Comparison of ENCODE assay signal across 8 cellular contexts in the genomic region with DNA sequence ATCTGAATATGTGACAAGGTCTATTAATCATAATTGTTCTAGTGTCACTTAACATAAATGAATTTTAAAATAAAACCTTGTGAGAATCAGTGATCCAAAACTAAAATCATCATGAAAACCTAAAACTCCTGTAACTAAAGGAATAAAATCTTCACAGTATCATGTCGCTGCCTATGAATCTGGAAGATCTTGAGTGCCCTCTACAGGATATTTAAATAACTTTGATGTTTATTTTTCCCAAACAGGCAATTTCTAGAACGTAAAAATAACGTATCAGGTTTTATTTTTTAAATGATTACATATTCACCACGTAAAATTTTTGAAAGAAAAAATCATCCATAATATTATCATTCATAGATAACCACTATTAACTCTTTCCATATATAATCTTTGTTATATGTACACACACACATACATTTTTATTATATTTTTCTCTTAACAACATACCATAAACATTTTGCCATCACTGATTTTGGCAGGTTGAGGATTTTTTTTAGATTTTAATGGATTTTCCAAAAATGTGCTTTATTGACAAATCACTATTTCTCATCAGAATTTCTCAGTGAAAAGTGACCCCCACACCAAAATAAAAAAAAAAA.
DNase-seq lines count a peak whose midpoint lies in the region; ATAC-seq, FAIRE-seq and TF ChIP-seq lines count a peak whose summit lies in the region.

No MANE protein-coding gene starts in this region.

- no peak overlapping the region for H3K4me3 ChIP-seq in AG10803 (ENCODE audit: low read length)
- H3K4me3 ChIP-seq in bronchial epithelial cell (ENCODE audit: low read depth, low read length), result no peak overlapping the region
- H3K4me3 ChIP-seq in mesendoderm (ENCODE audit: low read length), result no peak overlapping the region
- H3K4me3 ChIP-seq in aorta (ENCODE audit: low read length in 2 of 2), result no peak overlapping the region

- ATAC-seq in GM18508 (IDR thresholded peaks at IDR 0.05; ENCODE audit: insufficient read depth, unreplicated experiment) (peak; percentile 61), aorta (ENCODE audit: low FRiP score) (no peak)

- no peak overlapping the region for H4K5ac ChIP-seq in mesendoderm (ENCODE audit: low read length)

- H3K36me3 ChIP-seq in bronchial epithelial cell (ENCODE audit: control insufficient read depth, insufficient read depth, low read length) (no peaks in the 10 kb centered on the region), mesendoderm (ENCODE audit: control insufficient read depth, insufficient read depth, low read length) (no peaks in the 10 kb centered on the region), aorta (ENCODE audit: control insufficient read depth in 1 of 2, insufficient read depth in 2 of 2, low read length in 1 of 2) (no peaks in the 10 kb centered on the region)

- H3K23ac ChIP-seq in mesendoderm (ENCODE audit: low read length), result no peak overlapping the region

- no peak overlapping the region for H3K56ac ChIP-seq in mesendoderm (ENCODE audit: low read length)

- H2BK5ac ChIP-seq in mesendoderm (ENCODE audit: low read length), result no peak overlapping the region

- H3K4me2 ChIP-seq in mesendoderm (ENCODE audit: low read length), result no peak overlapping the region

- DNase-seq in AG10803 (ENCODE audit: low read depth) (peak; percentile 37), NCI-H2171 (lab: John Stamatoyannopoulos, UW) (peak; percentile 7), bronchial epithelial cell (ENCODE audit: low read depth) (peak; percentile 47), mesendoderm (peak; percentile 27), aorta (no peak)
- DNase-seq in activated effector memory CD4-positive, alpha-beta T cell treated with anti-CD3 and anti-CD28 coated beads, Interleukin-2, amount 50 U/mL, for 16 hours, result no peak
- no peak for DNase-seq in activated naive CD4-positive, alpha-beta T cell treated with Interleukin-2 at 50 U/mL for 16 hours

- WGBS in mesendoderm (ENCODE audit: extremely low coverage, insufficient coverage, low lambda C conversion rate), result no CpG with 5 or more reads among the region's 4 CpGs
- WGBS in aorta, 2 donors, result 1 to 2% methylated on average over 4 of the region's 4 CpGs

- H2AK5ac ChIP-seq in mesendoderm (ENCODE audit: low read length), result no peak overlapping the region

- H2BK15ac ChIP-seq in mesendoderm (replicated peaks; ENCODE audit: low read depth), result no peak overlapping the region

- FAIRE-seq in bronchial epithelial cell (lab: Jason Lieb, UNC), result no peak

- H2BK120ac ChIP-seq in mesendoderm (ENCODE audit: low read depth, low read length), result no peak overlapping the region

- H3K4me1 ChIP-seq in mesendoderm (ENCODE audit: control insufficient read depth, low read depth, low read length), result no peaks in the 10 kb centered on the region
- H3K4me1 ChIP-seq in aorta (ENCODE audit: control insufficient read depth in 1 of 2, insufficient read depth in 2 of 2, low read length in 2 of 2), result no peaks in the 10 kb centered on the region

- intact Hi-C loops in aorta (cut with DNase I), result loop anchor here (10.0 kb wide), 1 partner anchor 539 kb away; no protein-coding TSS in a partner anchor

- H3K27me3 ChIP-seq in bronchial epithelial cell (ENCODE audit: control insufficient read depth, insufficient read depth, low read length) (no peaks in the 10 kb centered on the region), mesendoderm (ENCODE audit: insufficient read depth, low read length, poor library complexity) (no peaks in the 10 kb centered on the region), aorta (ENCODE audit: control insufficient read depth in 1 of 2, insufficient read depth in 2 of 2, low read length in 1 of 2) (no peaks in the 10 kb centered on the region)

- no peak overlapping the region for H4K8ac ChIP-seq in mesendoderm (ENCODE audit: low read depth, low read length)

- no peak overlapping the region for H3K9ac ChIP-seq in mesendoderm (ENCODE audit: low read length)

- no peaks in the 10 kb centered on the region for H3K79me2 ChIP-seq in mesendoderm (ENCODE audit: control insufficient read depth, insufficient read depth, low read length)

- H3K18ac ChIP-seq in mesendoderm (ENCODE audit: low read length), result no peak overlapping the region

- TF ChIP-seq CTCF in AG10803 (conservative IDR thresholded peaks at IDR 0.05; ENCODE audit: low read length) (peak; percentile 65), bronchial epithelial cell (IDR thresholded peaks at IDR 0.05; ENCODE audit: insufficient read depth, low read length, severe bottlenecking) (peak; percentile 21)

- no peaks in the 10 kb centered on the region for H3K79me1 ChIP-seq in mesendoderm (ENCODE audit: low read length)

- H3K27ac ChIP-seq in mesendoderm (ENCODE audit: low read depth, low read length), result no peak overlapping the region
- H3K27ac ChIP-seq in aorta (ENCODE audit: low read depth in 1 of 2, low read length in 2 of 2), result no peak overlapping the region

- H3K4ac ChIP-seq in mesendoderm (ENCODE audit: low read depth, low read length), result no peak overlapping the region

- no peaks in the 10 kb centered on the region for H3K9me3 ChIP-seq in aorta (ENCODE audit: control insufficient read depth, low read length)

Comparison
In these comparisons a context has a peak if more than half of its experiments do, and no peak if none do; other contexts are left out.
1. DNase-seq: peak in AG10803 (single experiment), NCI-H2171 (single experiment), bronchial epithelial cell (single experiment) and mesendoderm (single experiment); none in aorta (0 of 2), activated effector memory CD4-positive, alpha-beta T cell treated with anti-CD3 and anti-CD28 coated beads, Interleukin-2, amount 50 U/mL, for 16 hours (single experiment) and activated naive CD4-positive, alpha-beta T cell treated with Interleukin-2 at 50 U/mL for 16 hours (single experiment).